ENCODE assay signal across 8 cellular contexts in the genomic region with DNA sequence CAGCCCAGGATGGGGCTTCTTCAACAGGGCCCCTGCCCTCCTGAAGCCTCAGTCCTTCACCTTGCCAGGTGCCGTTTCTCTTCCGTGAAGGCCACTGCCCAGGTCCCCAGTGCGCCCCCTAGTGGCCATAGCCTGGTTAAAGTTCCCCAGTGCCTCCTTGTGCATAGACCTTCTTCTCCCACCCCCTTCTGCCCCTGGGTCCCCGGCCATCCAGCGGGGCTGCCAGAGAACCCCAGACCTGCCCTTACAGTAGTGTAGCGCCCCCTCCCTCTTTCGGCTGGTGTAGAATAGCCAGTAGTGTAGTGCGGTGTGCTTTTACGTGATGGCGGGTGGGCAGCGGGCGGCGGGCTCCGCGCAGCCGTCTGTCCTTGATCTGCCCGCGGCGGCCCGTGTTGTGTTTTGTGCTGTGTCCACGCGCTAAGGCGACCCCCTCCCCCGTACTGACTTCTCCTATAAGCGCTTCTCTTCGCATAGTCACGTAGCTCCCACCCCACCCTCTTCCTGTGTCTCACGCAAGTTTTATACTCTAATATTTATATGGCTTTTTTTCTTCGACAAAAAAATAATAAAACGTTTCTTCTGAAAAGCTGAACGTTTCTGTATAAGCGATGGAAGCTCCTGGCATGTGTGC. TPM values are rescaled to one million over a fixed set of nuclear protein-coding genes. Genes with fewer than 3 reads are reported as not detected.
DNase-seq lines count a peak whose midpoint lies in the region; ATAC-seq and TF ChIP-seq lines count a peak whose summit lies in the region.

No MANE protein-coding gene starts in this region.

- no peak for DNase-seq in AG09309 (ENCODE audit: low read depth)
- DNase-seq in GM19240 (ENCODE audit: insufficient read length, low spot score) = peak; percentile 58
- peak; percentile 55 for DNase-seq in NCI-H748 treated with DMSO at 0.1 percent for 48 hours (lab: John Stamatoyannopoulos, UW)
- peak; percentile 77 for DNase-seq in activated T-cell treated with anti-CD3 and anti-CD28 coated beads for 48 hours (ENCODE audit: low read depth)
- peak; percentile 76 to 86 for DNase-seq in erythroblast (lab: John Stamatoyannopoulos, UW)
- DNase-seq in myocyte (ENCODE audit: low read depth) = peak; percentile 68
- DNase-seq in stimulated activated CD8-positive, alpha-beta memory T cell treated with anti-CD3 and anti-CD28 coated beads, Interleukin-7, amount 100 ng/mL, for 48 hours (ENCODE audit: extremely low read depth in 1 of 2, low read depth in 1 of 2) = peak; percentile 57 to 80

- no peak for ATAC-seq in GM19328 (IDR thresholded peaks at IDR 0.05; ENCODE audit: unreplicated experiment)

- TF ChIP-seq POLR2A in erythroblast (IDR thresholded peaks at IDR 0.05; ENCODE audit: low read length) = no peak

- peak overlapping the region; percentile 34 for H3K4me3 ChIP-seq in AG09309 (ENCODE audit: control insufficient read depth, low read depth, low read length)

- TF ChIP-seq CTCF in AG09309 (IDR thresholded peaks at IDR 0.05; ENCODE audit: control insufficient read depth, insufficient read depth, low read depth, low read length, missing control alignments) = peak; percentile 93

RNA-seq across cellular contexts. Expression of a gene that starts 23.6 kb away (rescaled TPM):
- 2.0 and 2.6 TPM in 2 replicates for total RNA-seq in myocyte
- polyA plus RNA-seq in myocyte (2012) = 2.8 TPM

RNA-seq across cellular contexts. Expression of a gene that starts 27.7 kb away (rescaled TPM):
- total RNA-seq in myocyte = 2.0 and 3.6 TPM in 2 replicates
- 0.82 TPM for polyA plus RNA-seq in myocyte (2012)

RNA-seq across cellular contexts. Expression of a gene that starts 36.7 kb away (rescaled TPM):
- total RNA-seq in myocyte = 137 and 170 TPM in 2 replicates
- polyA plus RNA-seq in myocyte (2012) = 95.7 TPM
